In the genomic region with DNA sequence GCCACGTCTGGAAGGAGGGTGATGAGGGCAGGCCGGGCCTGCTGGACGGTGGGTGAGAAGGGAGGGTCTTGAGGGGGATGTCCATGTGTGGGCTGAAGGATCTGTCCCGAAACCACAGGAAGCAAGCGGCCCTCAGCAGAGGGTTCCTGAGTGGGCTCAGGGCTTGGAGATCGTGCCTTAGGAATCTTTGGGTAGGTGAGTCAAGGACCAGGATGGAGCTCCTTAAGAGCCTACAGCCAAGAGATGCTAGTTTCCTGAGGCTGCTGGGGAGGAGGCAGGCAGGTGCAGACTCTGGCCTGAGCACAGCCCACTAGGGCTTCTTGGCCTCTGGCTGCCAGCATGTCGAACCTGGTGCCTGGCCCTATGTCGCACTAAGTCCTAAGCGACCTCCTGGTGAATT, we compare ENCODE assay signal across 24 cellular contexts. TPM values are rescaled to one million over a fixed set of nuclear protein-coding genes. Genes with fewer than 3 reads are reported as not detected.
"Had no signal": no experiment of that assay in that cellular context is flagged by ENCODE, and none has a peak within 500 bp of the region (broad histone marks: within the 10 kb centered on the region; RNA-seq: fewer than 3 reads in every experiment).

No MANE protein-coding gene starts in this region.

- H3K4me1 ChIP-seq: SJCRH30 had no signal

- H3K27ac ChIP-seq: HL-60, RWPE1, SJCRH30 had no signal

- H3K27me3 ChIP-seq: SJCRH30 had no signal

- FAIRE-seq: HTR-8/SVneo had no signal

- ATAC-seq: Right ventricle myocardium inferior, SK-N-SH treated with all-trans-retinoic acid at 6 μM for 48 hours, T-helper 17 cell had no signal

- DNase-seq: KBM-7, NCI-H1092, NCI-H1105 treated with DMSO at 0.1 percent for 48 hours, NCI-H1417 treated with DMSO at 0.1 percent for 48 hours, NCI-H187, NCI-H2029, NCI-H2081 treated with DMSO at 0.1 percent for 48 hours, NCI-H2171, NCI-H226, NCI-H446, NCI-H510A, NCI-H526, NCI-H774, SHP77 treated with DMSO at 0.1 percent for 48 hours, SJCRH30, T-helper 1 cell, T-helper 17 cell had no signal

- H3K4me3 ChIP-seq: SJCRH30 had no signal

- H3K36me3 ChIP-seq: SJCRH30 had no signal

- H3K9me3 ChIP-seq: SJCRH30 had no signal

RNA-seq across cellular contexts. Expression of gene RSPH14, which starts 52.2 kb away (rescaled TPM):
- total RNA-seq: LHCN-M2, MCF 10A, Right ventricle myocardium inferior, SJCRH30 had no signal

RNA-seq across cellular contexts. Expression of gene RAB36, which starts 55.6 kb away (rescaled TPM):
- total RNA-seq: SJCRH30 had no signal
